ENCODE assay signal across 8 cellular contexts in the genomic region with DNA sequence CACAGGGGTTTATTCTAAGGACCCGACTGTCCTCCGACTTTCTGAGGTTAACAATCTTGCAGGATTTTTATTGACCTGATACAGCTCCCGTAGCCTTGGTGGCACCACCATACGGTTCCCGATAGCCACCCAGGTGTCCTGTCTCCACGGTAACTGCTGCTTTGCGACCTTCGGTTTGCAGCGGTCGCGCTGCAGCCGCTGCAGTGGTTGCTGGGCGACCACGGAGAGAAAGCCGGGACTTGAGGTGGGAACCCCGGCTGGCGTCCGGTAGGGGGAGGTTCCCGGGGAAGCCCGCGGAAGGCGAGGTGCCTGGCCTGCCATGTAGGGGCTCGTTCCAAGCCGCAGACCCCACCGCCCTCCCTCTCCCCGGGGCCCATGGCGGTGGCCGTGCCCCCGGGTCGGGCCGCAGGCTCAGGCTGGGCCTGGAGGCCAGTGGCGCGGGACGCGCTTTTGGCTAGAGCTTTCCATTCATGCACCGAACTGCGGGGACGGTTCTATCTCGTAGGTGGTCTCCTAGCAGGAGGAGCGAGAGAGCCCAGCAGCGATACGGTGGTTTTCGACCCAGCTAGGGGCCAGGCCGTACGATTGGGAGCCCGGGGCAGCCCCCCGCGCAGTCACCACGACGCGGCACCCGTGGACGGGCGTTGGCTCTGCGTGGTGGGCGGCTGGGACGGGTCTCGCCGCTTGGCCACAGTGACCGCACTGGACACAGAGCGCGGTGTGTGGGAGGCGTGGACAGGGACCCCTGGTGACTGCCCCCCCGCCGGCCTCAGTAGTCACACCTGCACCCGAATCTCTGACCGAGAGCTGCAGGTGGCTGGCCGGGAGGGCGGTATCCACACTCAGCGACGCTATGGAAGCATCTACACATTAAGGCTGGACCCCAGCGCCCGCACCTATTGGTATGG. TPM values are rescaled to one million over a fixed set of nuclear protein-coding genes. Genes with fewer than 3 reads are reported as not detected.
DNase-seq lines count a peak whose midpoint lies in the region; ATAC-seq, FAIRE-seq and TF ChIP-seq lines count a peak whose summit lies in the region.

A gene with protein sequence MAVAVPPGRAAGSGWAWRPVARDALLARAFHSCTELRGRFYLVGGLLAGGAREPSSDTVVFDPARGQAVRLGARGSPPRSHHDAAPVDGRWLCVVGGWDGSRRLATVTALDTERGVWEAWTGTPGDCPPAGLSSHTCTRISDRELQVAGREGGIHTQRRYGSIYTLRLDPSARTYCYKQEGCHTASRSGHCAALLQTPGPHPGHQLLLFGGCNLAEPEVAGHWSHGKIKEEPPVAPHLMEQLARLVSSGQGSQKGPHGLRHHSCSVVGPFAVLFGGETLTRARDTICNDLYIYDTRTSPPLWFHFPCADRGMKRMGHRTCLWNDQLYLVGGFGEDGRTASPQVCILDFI (plus strand): TSS at position 201 of the 908 bp plus-strand sequence. CDS start 175 bp downstream, at position 376.

- TF ChIP-seq CTCF in GM20000 (IDR thresholded peaks at IDR 0.05; ENCODE audit: extremely low read depth, missing control alignments) = no peak
- TF ChIP-seq CTCF in progenitor cell of endocrine pancreas (IDR thresholded peaks at IDR 0.05; ENCODE audit: unreplicated experiment) = peak; percentile 33
- TF ChIP-seq CTCF in uterus (IDR thresholded peaks at IDR 0.05) = peak in 3 of 4 experiments; percentile 15 to 26 (median 26)

- H3K4me3 Mint-ChIP-seq in progenitor cell of endocrine pancreas (ENCODE audit: low read depth) = peak within 1 kb of the TSS; percentile 79

- H3K36me3 ChIP-seq in uterus = no peaks in the 10 kb centered on the region

- H3K27me3 Mint-ChIP-seq in progenitor cell of endocrine pancreas = peaks cover 9% of the 10 kb centered on the region

- H3K4me3 ChIP-seq in uterus = peak within 1 kb of the TSS; percentile 48 to 56

- peaks cover 0 to 5% of the 10 kb centered on the region in 2 donors for H3K4me1 ChIP-seq in uterus

- no peak for FAIRE-seq in HTR-8/SVneo (lab: Jason Lieb, UNC)

- H3K27ac ChIP-seq in uterus = peak within 1 kb of the TSS; percentile 52 to 78

- H3K27me3 ChIP-seq in uterus = no peaks in the 10 kb centered on the region

- intact Hi-C loops in left ventricle myocardium superior (cut with micrococcal nuclease) = loop anchor here (10.0 kb wide), 1 partner anchor 104 kb away; no protein-coding TSS in a partner anchor
- intact Hi-C loops in uterus (cut with DNase I; ENCODE audit: low total_unique reads) = no loop called here

- H3K36me3 Mint-ChIP-seq in progenitor cell of endocrine pancreas (ENCODE audit: insufficient read depth) = peaks cover 6% of the 10 kb centered on the region

- H3K9me3 Mint-ChIP-seq in progenitor cell of endocrine pancreas (ENCODE audit: low read depth) = no peaks in the 10 kb centered on the region

- TF ChIP-seq POLR2A in uterus (IDR thresholded peaks at IDR 0.05) = no peak

- H3K27ac Mint-ChIP-seq in progenitor cell of endocrine pancreas = peak within 1 kb of the TSS; percentile 98

- ATAC-seq in left ventricle myocardium superior = peak; percentile 78

- no peaks in the 10 kb centered on the region for H3K9me3 ChIP-seq in uterus

- peaks cover 5% of the 10 kb centered on the region for H3K4me1 Mint-ChIP-seq in progenitor cell of endocrine pancreas (ENCODE audit: low read depth)

- DNase-seq in COR-L47 (lab: John Stamatoyannopoulos, UW) = peak; percentile 85
- peak; percentile 96 for DNase-seq in GM20000 (ENCODE audit: low spot score)
- peak; percentile 53 for DNase-seq in HTR-8/SVneo (ENCODE audit: insufficient read length, low spot score)
- peak; percentile 55 for DNase-seq in SK-N-DZ (ENCODE audit: low spot score)
- DNase-seq in amniotic stem cell (lab: John Stamatoyannopoulos, UW) = peak; percentile 38
- DNase-seq in left ventricle myocardium superior = peak; percentile 81
- peak; percentile 88 for DNase-seq in progenitor cell of endocrine pancreas (ENCODE audit: low spot score, unreplicated experiment)
- DNase-seq in uterus = peak; percentile 78 to 80

RNA-seq across cellular contexts. Expression of the gene that starts here (rescaled TPM):
- polyA plus RNA-seq in SK-N-DZ (2014; cell fraction: cytosol; rRNA removed) = 1.4 and 1.8 TPM in 2 replicates
- polyA plus RNA-seq in SK-N-DZ (2014; cell fraction: nucleus; rRNA removed) = 3.1 and 3.9 TPM in 2 replicates
- total RNA-seq in left ventricle myocardium superior (5.2 TPM), progenitor cell of endocrine pancreas (14.7 and 16.7 TPM in 2 replicates), uterus (10 to 100 TPM in 1 of 4 donors, 1 to 10 TPM in 2, under 1 TPM in 1; 0.51 to 12.1 (median 3.4) TPM)

Comparison
In these comparisons a context has a peak if more than half of its experiments do, and no peak if none do; other contexts are left out.
1. Peak in every context shown above with its lines: DNase-seq, ATAC-seq, H3K4me3 ChIP-seq and H3K27ac ChIP-seq.
2. DNase-seq: peak in every context shown above with its lines; median percentile 96 in GM20000; 88 in progenitor cell of endocrine pancreas; 85 in COR-L47; 81 in left ventricle myocardium superior; 79 in uterus; 55 in SK-N-DZ; 53 in HTR-8/SVneo; 38 in amniotic stem cell.